17 cellular contexts compared by ENCODE assay signal in the genomic region with DNA sequence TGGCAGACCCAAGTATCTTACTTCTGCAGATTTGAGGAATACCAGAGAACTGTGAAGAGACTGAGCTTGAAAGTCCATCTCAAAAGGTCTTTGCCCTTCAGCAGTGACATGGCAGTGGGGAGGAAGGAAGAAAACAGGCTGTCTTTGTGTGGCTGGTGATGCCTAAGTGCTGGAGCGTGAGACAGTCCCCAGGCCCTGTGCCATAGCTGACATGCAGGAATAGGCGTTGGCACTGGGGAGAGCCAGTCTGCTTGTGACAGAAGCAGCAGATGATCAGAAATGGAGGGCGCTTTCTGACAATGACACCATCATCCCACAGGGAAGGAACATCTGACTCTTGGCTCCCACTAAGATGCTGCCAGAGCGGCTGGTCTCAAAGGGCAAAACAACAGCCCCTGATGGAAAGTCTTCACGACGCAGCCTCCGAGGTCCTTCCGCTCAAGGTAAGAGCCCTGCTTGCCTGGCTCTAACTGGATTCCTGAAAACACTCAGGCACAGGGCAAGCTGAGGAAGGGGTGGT. TPM values are rescaled to one million over a fixed set of nuclear protein-coding genes. Genes with fewer than 3 reads are reported as not detected.
DNase-seq lines count a peak whose midpoint lies in the region; ATAC-seq and TF ChIP-seq lines count a peak whose summit lies in the region.
"Had no signal": no experiment of that assay in that cellular context is flagged by ENCODE, and none has a peak within 500 bp of the region (broad histone marks: within the 10 kb centered on the region; RNA-seq: fewer than 3 reads in every experiment).

No MANE protein-coding gene starts in this region.

- H3K9me3 ChIP-seq in trophoblast cell (ENCODE audit: insufficient read depth, low read depth, low read length) (peaks cover 2% of the 10 kb centered on the region), A673 (ENCODE audit: low read depth, low read length, poor library complexity, severe bottlenecking) (no peaks in the 10 kb centered on the region)
- H3K9me3 ChIP-seq: ovary, tibial artery had no signal

- POLR2A ChIA-PET in activated CD4-positive, alpha-beta T cell treated with anti-CD3 and anti-CD28 coated beads for 36 hours (lab: Charles Lee) = interaction anchor here (0.6 to 0.8 kb wide), 2 partner anchors 14 to 97 kb away, joined by 3 to 4 read pairs; no protein-coding TSS in a partner anchor
- POLR2A ChIA-PET in T-cell (lab: Charles Lee) = interaction anchor here in 1 of 2 donors (0.8 kb wide), 1 partner anchor 15 kb away, joined by 3 read pairs; no protein-coding TSS in a partner anchor
- POLR2A ChIA-PET in A673 (lab: Charles Lee; ENCODE audit: low non-redundant PET) = no interaction called here

- H3K4me1 Mint-ChIP-seq in activated CD4-positive, alpha-beta T cell treated with anti-CD3 and anti-CD28 coated beads for 36 hours = peaks cover 46% of the 10 kb centered on the region
- peaks cover 52 to 59% (median 54%) of the 10 kb centered on the region in 3 donors for H3K4me1 Mint-ChIP-seq in T-cell

- H3K9me3 Mint-ChIP-seq in activated CD4-positive, alpha-beta T cell treated with anti-CD3 and anti-CD28 coated beads for 36 hours (ENCODE audit: low read depth) = no peaks in the 10 kb centered on the region
- no peaks in the 10 kb centered on the region for H3K9me3 Mint-ChIP-seq in T-cell

- WGBS in trophoblast cell (ENCODE audit: extremely low coverage, insufficient coverage, insufficient read length) = no CpG with 5 or more reads among the region's 8 CpGs

- H3K27me3 ChIP-seq in trophoblast cell (ENCODE audit: insufficient read depth, low read length) = no peaks in the 10 kb centered on the region
- no peaks in the 10 kb centered on the region for H3K27me3 ChIP-seq in A673 (replicated peaks; ENCODE audit: insufficient read depth, low read depth, low read length, poor library complexity)
- H3K27me3 ChIP-seq: ovary, tibial artery had no signal

- peaks cover 8% of the 10 kb centered on the region for H3K79me1 ChIP-seq in trophoblast cell (ENCODE audit: low read length)

- no peak overlapping the region for H4K91ac ChIP-seq in trophoblast cell (ENCODE audit: low read depth, low read length)

- BruUV-seq in A673 (replicated peaks; lab: Mats Ljungman, UMichigan) = no TSS peak

- no peak overlapping the region for H4K12ac ChIP-seq in trophoblast cell (ENCODE audit: low read depth, low read length)

- H3K23ac ChIP-seq in trophoblast cell (ENCODE audit: low read length) = no peak overlapping the region

- no peak for DNase-seq in activated CD4-positive, alpha-beta T cell treated with anti-CD3 and anti-CD28 coated beads for 36 hours
- DNase-seq in activated CD4-positive, alpha-beta T cell treated with anti-CD3 and anti-CD28 coated beads, Interleukin-2, amount 50 U/mL, for 4 hours = no peak
- no peak for DNase-seq in T-cell
- no peak for DNase-seq in epithelial cell of prostate (ENCODE audit: low read depth, low spot score)
- no peak for DNase-seq in trophoblast cell
- DNase-seq in GM20000 (ENCODE audit: low spot score) = no peak
- DNase-seq in DMS79 treated with DMSO at 0.1 percent for 48 hours (lab: John Stamatoyannopoulos, UW) = no peak
- no peak for DNase-seq in A673 (ENCODE audit: low spot score)
- DNase-seq: activated gamma-delta T cell treated with Interleukin-2 at 50 U/mL for 16 hours, dermis blood vessel endothelial cell, left ventricle myocardium superior, NCI-H1105, NCI-H524 treated with DMSO at 0.1 percent for 48 hours, ovary, tibial artery had no signal

- H3K4ac ChIP-seq in trophoblast cell (ENCODE audit: low read depth, low read length) = no peak overlapping the region

- no peak overlapping the region for H3K18ac ChIP-seq in trophoblast cell (ENCODE audit: low read length)

- H3K9ac ChIP-seq in trophoblast cell (ENCODE audit: low read length) = no peak overlapping the region

- no peaks in the 10 kb centered on the region for H3K27me3 Mint-ChIP-seq in activated CD4-positive, alpha-beta T cell treated with anti-CD3 and anti-CD28 coated beads for 36 hours
- no peaks in the 10 kb centered on the region for H3K27me3 Mint-ChIP-seq in T-cell

- H3K4me1 ChIP-seq in trophoblast cell (ENCODE audit: control insufficient read depth in 1 of 2, insufficient read depth in 2 of 2, low read length in 2 of 2) (peaks cover 6% of the 10 kb centered on the region in 2 experiments), A673 (ENCODE audit: insufficient read depth, low read length, poor library complexity, severe bottlenecking) (peaks cover 24% of the 10 kb centered on the region)

- no peaks in the 10 kb centered on the region for H3K36me3 Mint-ChIP-seq in activated CD4-positive, alpha-beta T cell treated with anti-CD3 and anti-CD28 coated beads for 36 hours (ENCODE audit: low read depth)
- H3K36me3 Mint-ChIP-seq in T-cell = no peaks in the 10 kb centered on the region

- intact Hi-C loops in activated CD4-positive, alpha-beta T cell treated with anti-CD3 and anti-CD28 coated beads for 36 hours (cut with DNase I, micrococcal nuclease) = no loop called here
- intact Hi-C loops in A673 (cut with micrococcal nuclease; ENCODE audit: unreplicated experiment) = no loop called here

- no peak overlapping the region for H2BK5ac ChIP-seq in trophoblast cell (ENCODE audit: low read depth, low read length, poor library complexity)

- no peak for TF ChIP-seq CTCF in GM20000 (IDR thresholded peaks at IDR 0.05; ENCODE audit: extremely low read depth, missing control alignments)
- TF ChIP-seq CTCF in A673 (conservative IDR thresholded peaks at IDR 0.05; ENCODE audit: low read depth, low read length) = no peak

- no peak overlapping the region for H2BK120ac ChIP-seq in trophoblast cell (ENCODE audit: insufficient read depth, low read length, poor library complexity)

- H2AFZ ChIP-seq in trophoblast cell (ENCODE audit: insufficient read depth, low read length, poor library complexity) = no peak overlapping the region

- H3K27ac Mint-ChIP-seq in activated CD4-positive, alpha-beta T cell treated with anti-CD3 and anti-CD28 coated beads for 36 hours = peak overlapping the region; percentile 49
- H3K27ac Mint-ChIP-seq in T-cell = peak overlapping the region; percentile 84 to 95

- H3K36me3 ChIP-seq in trophoblast cell (ENCODE audit: control insufficient read depth in 1 of 2, insufficient read depth in 2 of 2, low read length in 2 of 2) (no peaks in the 10 kb centered on the region), A673 (ENCODE audit: insufficient read depth, low read length, poor library complexity, severe bottlenecking) (no peaks in the 10 kb centered on the region)
- H3K36me3 ChIP-seq: ovary, tibial artery had no signal

- H3K27ac ChIP-seq in epithelial cell of prostate (peak overlapping the region; percentile 68), trophoblast cell (ENCODE audit: low read depth, low read length) (no peak overlapping the region), A673 (ENCODE audit: low read depth, low read length, poor library complexity, severe bottlenecking) (no peak overlapping the region)
- H3K27ac ChIP-seq: 22Rv1, ovary, tibial artery had no signal

- no peak overlapping the region for H3K14ac ChIP-seq in trophoblast cell (ENCODE audit: low read length)

- H4K8ac ChIP-seq in trophoblast cell (ENCODE audit: low read depth, low read length) = no peak overlapping the region

- H3K4me3 Mint-ChIP-seq in activated CD4-positive, alpha-beta T cell treated with anti-CD3 and anti-CD28 coated beads for 36 hours = no peak overlapping the region
- H3K4me3 Mint-ChIP-seq in T-cell = no peak overlapping the region

- no peak overlapping the region for H3K4me2 ChIP-seq in trophoblast cell (ENCODE audit: low read length)

- peaks cover 2% of the 10 kb centered on the region for H3K79me2 ChIP-seq in trophoblast cell (ENCODE audit: control insufficient read depth, insufficient read depth, low read length, poor library complexity)

- no peak overlapping the region for H3K4me3 ChIP-seq in trophoblast cell (ENCODE audit: low read depth, low read length)
- H3K4me3 ChIP-seq in A673 (ENCODE audit: low read depth, low read length, poor library complexity, severe bottlenecking) = no peak overlapping the region
- H3K4me3 ChIP-seq: ovary, tibial artery had no signal

- peak overlapping the region; percentile 22 for H2AK5ac ChIP-seq in trophoblast cell (ENCODE audit: low read length)

- CTCF ChIA-PET in activated CD4-positive, alpha-beta T cell treated with anti-CD3 and anti-CD28 coated beads for 36 hours (lab: Charles Lee) = interaction anchor here (0.5 to 4.7 kb wide), 5 partner anchors 8 to 57 kb away, joined by 3 to 27 read pairs (median 4); no protein-coding TSS in a partner anchor
- CTCF ChIA-PET in T-cell (lab: Charles Lee) (interaction anchor here (0.6 to 3.6 kb wide), 5 partner anchors 8 to 97 kb away, joined by 4 to 17 read pairs (median 4); no protein-coding TSS in a partner anchor), A673 (lab: Charles Lee) (no interaction called here)

- H2BK12ac ChIP-seq in trophoblast cell (ENCODE audit: low read length) = no peak overlapping the region

- no peak for ATAC-seq in activated CD4-positive, alpha-beta T cell treated with anti-CD3 and anti-CD28 coated beads for 36 hours
- ATAC-seq in T-cell (replicated peaks in 1 of 4) = no peak
- ATAC-seq: left ventricle myocardium superior, Right ventricle myocardium inferior had no signal

RNA-seq across cellular contexts. Expression of gene GLRX, which starts 15.5 kb away (rescaled TPM):
- 10 to 100 TPM; 21.0 to 31.5 TPM for total RNA-seq in activated CD4-positive, alpha-beta T cell treated with anti-CD3 and anti-CD28 coated beads for 36 hours
- 10 to 100 TPM; 27.6 to 73.3 (median 56.8) TPM for total RNA-seq in T-cell
- polyA plus RNA-seq in trophoblast cell (2013) = 63.7 and 67.6 TPM in 2 replicates
- total RNA-seq in A673 (2021) = 27.3 and 28.6 TPM in 2 replicates
